ENCODE assay signal across 1 cellular context in the genomic region with DNA sequence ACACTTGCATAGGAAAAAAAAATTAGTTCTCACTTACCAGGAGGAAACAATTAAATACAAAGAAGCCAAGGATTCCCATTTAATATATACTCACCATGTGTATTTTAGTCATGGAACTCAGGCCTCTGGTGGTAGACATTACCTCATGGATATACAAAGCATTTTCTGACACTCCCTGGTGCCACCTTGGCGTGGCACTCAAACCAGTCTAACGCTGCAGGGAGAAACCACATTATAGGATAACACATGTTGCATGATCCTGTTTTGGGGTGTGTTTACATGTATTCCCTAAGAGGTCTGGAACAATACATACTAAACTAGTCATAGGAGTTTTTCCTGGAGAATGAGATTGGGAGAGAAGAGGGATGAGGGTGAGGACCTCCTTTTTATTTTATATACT.
TF ChIP-seq lines count a peak whose summit lies in the region.

No MANE protein-coding gene starts in this region.

TF ChIP-seq in WTC11, 78 proteins besides CTCF, POLR2A, EP300 and RAD21 (continued from another document):
- no peak for TF ChIP-seq SOX15 (CRISPR knock-in tag; IDR thresholded peaks at IDR 0.05)
- no peak for TF ChIP-seq NFATC4 (CRISPR knock-in tag; IDR thresholded peaks at IDR 0.05)
- TF ChIP-seq, protein P1, sequence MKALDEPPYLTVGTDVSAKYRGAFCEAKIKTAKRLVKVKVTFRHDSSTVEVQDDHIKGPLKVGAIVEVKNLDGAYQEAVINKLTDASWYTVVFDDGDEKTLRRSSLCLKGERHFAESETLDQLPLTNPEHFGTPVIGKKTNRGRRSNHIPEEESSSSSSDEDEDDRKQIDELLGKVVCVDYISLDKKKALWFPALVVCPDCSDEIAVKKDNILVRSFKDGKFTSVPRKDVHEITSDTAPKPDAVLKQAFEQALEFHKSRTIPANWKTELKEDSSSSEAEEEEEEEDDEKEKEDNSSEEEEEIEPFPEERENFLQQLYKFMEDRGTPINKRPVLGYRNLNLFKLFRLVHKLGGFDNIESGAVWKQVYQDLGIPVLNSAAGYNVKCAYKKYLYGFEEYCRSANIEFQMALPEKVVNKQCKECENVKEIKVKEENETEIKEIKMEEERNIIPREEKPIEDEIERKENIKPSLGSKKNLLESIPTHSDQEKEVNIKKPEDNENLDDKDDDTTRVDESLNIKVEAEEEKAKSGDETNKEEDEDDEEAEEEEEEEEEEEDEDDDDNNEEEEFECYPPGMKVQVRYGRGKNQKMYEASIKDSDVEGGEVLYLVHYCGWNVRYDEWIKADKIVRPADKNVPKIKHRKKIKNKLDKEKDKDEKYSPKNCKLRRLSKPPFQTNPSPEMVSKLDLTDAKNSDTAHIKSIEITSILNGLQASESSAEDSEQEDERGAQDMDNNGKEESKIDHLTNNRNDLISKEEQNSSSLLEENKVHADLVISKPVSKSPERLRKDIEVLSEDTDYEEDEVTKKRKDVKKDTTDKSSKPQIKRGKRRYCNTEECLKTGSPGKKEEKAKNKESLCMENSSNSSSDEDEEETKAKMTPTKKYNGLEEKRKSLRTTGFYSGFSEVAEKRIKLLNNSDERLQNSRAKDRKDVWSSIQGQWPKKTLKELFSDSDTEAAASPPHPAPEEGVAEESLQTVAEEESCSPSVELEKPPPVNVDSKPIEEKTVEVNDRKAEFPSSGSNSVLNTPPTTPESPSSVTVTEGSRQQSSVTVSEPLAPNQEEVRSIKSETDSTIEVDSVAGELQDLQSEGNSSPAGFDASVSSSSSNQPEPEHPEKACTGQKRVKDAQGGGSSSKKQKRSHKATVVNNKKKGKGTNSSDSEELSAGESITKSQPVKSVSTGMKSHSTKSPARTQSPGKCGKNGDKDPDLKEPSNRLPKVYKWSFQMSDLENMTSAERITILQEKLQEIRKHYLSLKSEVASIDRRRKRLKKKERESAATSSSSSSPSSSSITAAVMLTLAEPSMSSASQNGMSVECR (CRISPR knock-in tag; IDR thresholded peaks at IDR 0.05; ENCODE audit: borderline replicate concordance): no peak
- no peak for TF ChIP-seq NR2C2 (CRISPR knock-in tag; IDR thresholded peaks at IDR 0.05)
- TF ChIP-seq, protein P2, sequence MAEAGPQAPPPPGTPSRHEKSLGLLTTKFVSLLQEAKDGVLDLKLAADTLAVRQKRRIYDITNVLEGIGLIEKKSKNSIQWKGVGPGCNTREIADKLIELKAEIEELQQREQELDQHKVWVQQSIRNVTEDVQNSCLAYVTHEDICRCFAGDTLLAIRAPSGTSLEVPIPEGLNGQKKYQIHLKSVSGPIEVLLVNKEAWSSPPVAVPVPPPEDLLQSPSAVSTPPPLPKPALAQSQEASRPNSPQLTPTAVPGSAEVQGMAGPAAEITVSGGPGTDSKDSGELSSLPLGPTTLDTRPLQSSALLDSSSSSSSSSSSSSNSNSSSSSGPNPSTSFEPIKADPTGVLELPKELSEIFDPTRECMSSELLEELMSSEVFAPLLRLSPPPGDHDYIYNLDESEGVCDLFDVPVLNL (CRISPR knock-in tag; IDR thresholded peaks at IDR 0.05; ENCODE audit: borderline replicate concordance, low read depth): no peak
- TF ChIP-seq ZNF232 (CRISPR knock-in tag; IDR thresholded peaks at IDR 0.05): no peak
- TF ChIP-seq, protein P3, sequence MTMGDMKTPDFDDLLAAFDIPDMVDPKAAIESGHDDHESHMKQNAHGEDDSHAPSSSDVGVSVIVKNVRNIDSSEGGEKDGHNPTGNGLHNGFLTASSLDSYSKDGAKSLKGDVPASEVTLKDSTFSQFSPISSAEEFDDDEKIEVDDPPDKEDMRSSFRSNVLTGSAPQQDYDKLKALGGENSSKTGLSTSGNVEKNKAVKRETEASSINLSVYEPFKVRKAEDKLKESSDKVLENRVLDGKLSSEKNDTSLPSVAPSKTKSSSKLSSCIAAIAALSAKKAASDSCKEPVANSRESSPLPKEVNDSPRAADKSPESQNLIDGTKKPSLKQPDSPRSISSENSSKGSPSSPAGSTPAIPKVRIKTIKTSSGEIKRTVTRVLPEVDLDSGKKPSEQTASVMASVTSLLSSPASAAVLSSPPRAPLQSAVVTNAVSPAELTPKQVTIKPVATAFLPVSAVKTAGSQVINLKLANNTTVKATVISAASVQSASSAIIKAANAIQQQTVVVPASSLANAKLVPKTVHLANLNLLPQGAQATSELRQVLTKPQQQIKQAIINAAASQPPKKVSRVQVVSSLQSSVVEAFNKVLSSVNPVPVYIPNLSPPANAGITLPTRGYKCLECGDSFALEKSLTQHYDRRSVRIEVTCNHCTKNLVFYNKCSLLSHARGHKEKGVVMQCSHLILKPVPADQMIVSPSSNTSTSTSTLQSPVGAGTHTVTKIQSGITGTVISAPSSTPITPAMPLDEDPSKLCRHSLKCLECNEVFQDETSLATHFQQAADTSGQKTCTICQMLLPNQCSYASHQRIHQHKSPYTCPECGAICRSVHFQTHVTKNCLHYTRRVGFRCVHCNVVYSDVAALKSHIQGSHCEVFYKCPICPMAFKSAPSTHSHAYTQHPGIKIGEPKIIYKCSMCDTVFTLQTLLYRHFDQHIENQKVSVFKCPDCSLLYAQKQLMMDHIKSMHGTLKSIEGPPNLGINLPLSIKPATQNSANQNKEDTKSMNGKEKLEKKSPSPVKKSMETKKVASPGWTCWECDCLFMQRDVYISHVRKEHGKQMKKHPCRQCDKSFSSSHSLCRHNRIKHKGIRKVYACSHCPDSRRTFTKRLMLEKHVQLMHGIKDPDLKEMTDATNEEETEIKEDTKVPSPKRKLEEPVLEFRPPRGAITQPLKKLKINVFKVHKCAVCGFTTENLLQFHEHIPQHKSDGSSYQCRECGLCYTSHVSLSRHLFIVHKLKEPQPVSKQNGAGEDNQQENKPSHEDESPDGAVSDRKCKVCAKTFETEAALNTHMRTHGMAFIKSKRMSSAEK (CRISPR knock-in tag; IDR thresholded peaks at IDR 0.05; ENCODE audit: borderline replicate concordance): no peak
- no peak for TF ChIP-seq STAT6 (CRISPR knock-in tag; conservative IDR thresholded peaks at IDR 0.05; ENCODE audit: low read depth)
- no peak for TF ChIP-seq ETV6 (CRISPR knock-in tag; IDR thresholded peaks at IDR 0.05)
- TF ChIP-seq ZMAT4 (CRISPR knock-in tag; IDR thresholded peaks at IDR 0.05): no peak
- no peak for TF ChIP-seq ZNF317 (CRISPR knock-in tag; IDR thresholded peaks at IDR 0.05; ENCODE audit: borderline replicate concordance, low read depth)
- TF ChIP-seq NFYB (CRISPR knock-in tag; conservative IDR thresholded peaks at IDR 0.05; ENCODE audit: low read depth): no peak
- no peak for TF ChIP-seq ESRRA (CRISPR knock-in tag; IDR thresholded peaks at IDR 0.05; ENCODE audit: borderline replicate concordance)
- no peak for TF ChIP-seq EMX1 (CRISPR knock-in tag; IDR thresholded peaks at IDR 0.05)
- TF ChIP-seq ZNF263 (CRISPR knock-in tag; IDR thresholded peaks at IDR 0.05; ENCODE audit: low read depth): no peak
